Comparison of ENCODE assay signal across 9 cellular contexts in genomic region chr2:240437181-240437860, GRCh38. TPM values are rescaled to one million over a fixed set of nuclear protein-coding genes. Genes with fewer than 3 reads are reported as not detected.
DNase-seq lines count a peak whose midpoint lies in the region; ATAC-seq and TF ChIP-seq lines count a peak whose summit lies in the region.
"Had no signal": no experiment of that assay in that cellular context is flagged by ENCODE, and none has a peak within 500 bp of the region (broad histone marks: within the 10 kb centered on the region; RNA-seq: fewer than 3 reads in every experiment).

No MANE protein-coding gene starts in this region.

- TF ChIP-seq POLR2A in sigmoid colon (IDR thresholded peaks at IDR 0.05) = no peak

- H3K27ac Mint-ChIP-seq in activated T-helper 1 cell treated with anti-CD3 and anti-CD28 coated beads, Interleukin-12 subunit alpha, Interleukin-12 subunit beta, Interleukin-2, Interleukin-4 antibody, amounts not matched to agents 30 ng/mL and 10 ng/mL and 1 ng/mL, durations not matched to agents 14 hours and 24 hours and 36 hours = no peak overlapping the region

- no peaks in the 10 kb centered on the region for H3K4me1 Mint-ChIP-seq in activated T-helper 1 cell treated with anti-CD3 and anti-CD28 coated beads, Interleukin-12 subunit alpha, Interleukin-12 subunit beta, Interleukin-2, Interleukin-4 antibody, amounts not matched to agents 30 ng/mL and 10 ng/mL and 1 ng/mL, durations not matched to agents 14 hours and 24 hours and 36 hours (ENCODE audit: low read depth)

- H3K9me3 ChIP-seq in left ventricle myocardium inferior (replicated peaks) (no peaks in the 10 kb centered on the region), sigmoid colon (no peaks in the 10 kb centered on the region)

- TF ChIP-seq CTCF in left ventricle myocardium inferior (IDR thresholded peaks at IDR 0.05; ENCODE audit: borderline replicate concordance) = no peak
- no peak for TF ChIP-seq CTCF in sigmoid colon (IDR thresholded peaks at IDR 0.05)

- peak overlapping the region; percentile 39 for H3K4me3 Mint-ChIP-seq in activated T-helper 1 cell treated with anti-CD3 and anti-CD28 coated beads, Interleukin-12 subunit alpha, Interleukin-12 subunit beta, Interleukin-2, Interleukin-4 antibody, amounts not matched to agents 30 ng/mL and 10 ng/mL and 1 ng/mL, durations not matched to agents 14 hours and 24 hours and 36 hours

- DNase-seq in G401 (ENCODE audit: low spot score) (peak; percentile 1), left ventricle myocardium inferior (peak; percentile 13), sigmoid colon (peak; percentile 66), NCI-H2029 treated with DMSO at 0.1 percent for 48 hours (lab: John Stamatoyannopoulos, UW) (no peak), SW 1271 (lab: John Stamatoyannopoulos, UW) (no peak), NCI-H2171 (lab: John Stamatoyannopoulos, UW) (no peak)
- DNase-seq in activated T-helper 1 cell treated with anti-CD3 and anti-CD28 coated beads, Interleukin-12 subunit alpha, Interleukin-12 subunit beta, Interleukin-2, Interleukin-4 antibody, amounts not matched to agents 30 ng/mL and 10 ng/mL and 1 ng/mL, durations not matched to agents 14 hours and 24 hours and 36 hours (ENCODE audit: low spot score) = no peak

- H3K36me3 Mint-ChIP-seq in activated T-helper 1 cell treated with anti-CD3 and anti-CD28 coated beads, Interleukin-12 subunit alpha, Interleukin-12 subunit beta, Interleukin-2, Interleukin-4 antibody, amounts not matched to agents 30 ng/mL and 10 ng/mL and 1 ng/mL, durations not matched to agents 14 hours and 24 hours and 36 hours (ENCODE audit: low read depth) = no peaks in the 10 kb centered on the region

- H3K4me1 ChIP-seq in left ventricle myocardium inferior (peaks cover 63% of the 10 kb centered on the region), sigmoid colon (peaks cover 0 to 46% (median 42%) of the 10 kb centered on the region in 4 donors)

- no peak for TF ChIP-seq EP300 in sigmoid colon (IDR thresholded peaks at IDR 0.05)

- ATAC-seq in GM21515 (IDR thresholded peaks at IDR 0.05; ENCODE audit: unreplicated experiment) = no peak

- in situ Hi-C loops in G401 (cut with HindIII; ENCODE audit: low sequenced_read_pairs) = no loop called here

- 75 to 85% methylated on average over 12 of the region's 12 CpGs for WGBS in sigmoid colon, 2 donors

- H3K27ac ChIP-seq in left ventricle myocardium inferior (replicated peaks) = peak overlapping the region; percentile 95
- H3K27ac ChIP-seq in sigmoid colon = peak overlapping the region in 3 of 4 donors; percentile 88 to 93 (median 91)

- H3K4me3 ChIP-seq in left ventricle myocardium inferior = peak overlapping the region; percentile 87
- H3K4me3 ChIP-seq in sigmoid colon = peak overlapping the region; percentile 41 to 86 (median 66)
- H3K4me3 ChIP-seq: GM12878 had no signal

- intact Hi-C loops in activated T-helper 1 cell treated with anti-CD3 and anti-CD28 coated beads, Interleukin-12 subunit alpha, Interleukin-12 subunit beta, Interleukin-2, Interleukin-4 antibody, amounts not matched to agents 30 ng/mL and 10 ng/mL and 1 ng/mL, durations not matched to agents 14 hours and 24 hours and 36 hours (cut with micrococcal nuclease) = loop anchor here (5.0 to 10.0 kb wide), 2 partner anchors 300 to 413 kb away; partner anchors contain the start of genes COPS9 and NDUFA10
- intact Hi-C loops in left ventricle myocardium inferior (cut with micrococcal nuclease) (loop anchor here (5.0 kb wide), 1 partner anchor 195 kb away; no protein-coding TSS in a partner anchor), sigmoid colon (cut with DNase I) (loop anchor here (5.0 kb wide), 4 partner anchors 65 to 300 kb away; partner anchors contain the start of genes COPS9 and RNPEPL1)

- H3K27me3 ChIP-seq in left ventricle myocardium inferior (ENCODE audit: low read depth) = peaks cover 54% of the 10 kb centered on the region
- H3K27me3 ChIP-seq in sigmoid colon = no peaks in the 10 kb centered on the region

- no peaks in the 10 kb centered on the region for H3K36me3 ChIP-seq in left ventricle myocardium inferior
- H3K36me3 ChIP-seq in sigmoid colon = no peaks in the 10 kb centered on the region

- no peaks in the 10 kb centered on the region for H3K9me3 Mint-ChIP-seq in activated T-helper 1 cell treated with anti-CD3 and anti-CD28 coated beads, Interleukin-12 subunit alpha, Interleukin-12 subunit beta, Interleukin-2, Interleukin-4 antibody, amounts not matched to agents 30 ng/mL and 10 ng/mL and 1 ng/mL, durations not matched to agents 14 hours and 24 hours and 36 hours

- H3K27me3 Mint-ChIP-seq in activated T-helper 1 cell treated with anti-CD3 and anti-CD28 coated beads, Interleukin-12 subunit alpha, Interleukin-12 subunit beta, Interleukin-2, Interleukin-4 antibody, amounts not matched to agents 30 ng/mL and 10 ng/mL and 1 ng/mL, durations not matched to agents 14 hours and 24 hours and 36 hours (ENCODE audit: insufficient read depth) = peaks cover 13% of the 10 kb centered on the region

RNA-seq across cellular contexts. Expression of gene GPC1, which starts 1.9 kb away (rescaled TPM):
- 35.8 and 39.1 TPM in 2 replicates for total RNA-seq in G401 (2014; rRNA removed; shearing (Covaris generic))
- total RNA-seq in activated T-helper 1 cell treated with anti-CD3 and anti-CD28 coated beads, Interleukin-12 subunit alpha, Interleukin-12 subunit beta, Interleukin-2, Interleukin-4 antibody, amounts not matched to agents 30 ng/mL and 10 ng/mL and 1 ng/mL, durations not matched to agents 14 hours and 24 hours and 36 hours = 6.2 and 6.5 TPM in 2 replicates
- 187 TPM for total RNA-seq in left ventricle myocardium inferior
- total RNA-seq in sigmoid colon = 10 to 100 TPM in 3 of 4 donors, 1 to 10 TPM in 1; 7.2 to 30.7 (median 23.7) TPM
- polyA plus RNA-seq in sigmoid colon = 10 to 100 TPM in 1 of 3 donors, 1 to 10 TPM in 2; 3.0 to 15.8 (median 7.2) TPM

Comparison
In these comparisons a context has a peak if more than half of its experiments do, and no peak if none do; other contexts are left out.
1. DNase-seq: peak in G401 (single experiment), left ventricle myocardium inferior (single experiment) and sigmoid colon (single experiment); none in activated T-helper 1 cell treated with anti-CD3 and anti-CD28 coated beads, Interleukin-12 subunit alpha, Interleukin-12 subunit beta, Interleukin-2, Interleukin-4 antibody, amounts not matched to agents 30 ng/mL and 10 ng/mL and 1 ng/mL, durations not matched to agents 14 hours and 24 hours and 36 hours (single experiment), NCI-H2029 treated with DMSO at 0.1 percent for 48 hours (single experiment), SW 1271 (0 of 2) and NCI-H2171 (single experiment).